30 cellular contexts compared by ENCODE assay signal in genomic region chr2:52144588-52144987, GRCh38.
A peak's percentile ranks its signal among the peaks of the same experiment; 100 is the strongest.
DNase-seq lines count a peak whose midpoint lies in the region; TF ChIP-seq lines count a peak whose summit lies in the region.
"Had no signal": no experiment of that assay in that cellular context is flagged by ENCODE, and none has a peak within 500 bp of the region (broad histone marks: within the 10 kb centered on the region; RNA-seq: fewer than 3 reads in every experiment).

No MANE protein-coding gene starts in this region.

- no peak overlapping the region for H3K18ac ChIP-seq in H9 (ENCODE audit: insufficient read length, low read depth, low read length)

- H3K36me3 ChIP-seq in OCI-LY7 (ENCODE audit: insufficient read depth, low read length) (no peaks in the 10 kb centered on the region), brain microvascular endothelial cell (replicated peaks) (no peaks in the 10 kb centered on the region)
- H3K36me3 ChIP-seq: adrenal gland, neutrophil, stomach, thyroid gland, vagina had no signal

- intact Hi-C loops in OCI-LY7 (cut with micrococcal nuclease; ENCODE audit: unreplicated experiment) = no loop called here

- H3K4me1 ChIP-seq in H9 (ENCODE audit: insufficient read depth, low read length) (no peaks in the 10 kb centered on the region), OCI-LY7 (ENCODE audit: insufficient read depth, low read length, poor library complexity, severe bottlenecking) (no peaks in the 10 kb centered on the region)
- H3K4me1 ChIP-seq: A549, adrenal gland, stomach, thyroid gland, vagina had no signal

- H3T11ph ChIP-seq in H9 (ENCODE audit: low read length) = no peak overlapping the region

- H2AK5ac ChIP-seq in H9 (ENCODE audit: insufficient read length, low read length) = no peak overlapping the region

- H2BK120ac ChIP-seq in H9 (ENCODE audit: low read depth, low read length, poor library complexity, severe bottlenecking) = no peak overlapping the region

- no peak overlapping the region for H3K4me3 Mint-ChIP-seq in H9
- H3K4me3 Mint-ChIP-seq: activated B cell treated with CpG ODN at 0.5 μM for 24 hours; activated T-cell treated with anti-CD3 and anti-CD28 coated beads, Interleukin-2, amount 50 U/mL, for 72 hours; brain; CD4-positive, CD25-positive, alpha-beta regulatory T cell; T-cell had no signal

- in situ Hi-C loops in brain microvascular endothelial cell (cut with HindIII; ENCODE audit: low pct_ligation_motif_present, low sequenced_read_pairs) = no loop called here

- no peak overlapping the region for H2BK15ac ChIP-seq in H9 (ENCODE audit: low read depth, low read length)

- H2AFZ ChIP-seq in H9 (ENCODE audit: low read length) = no peak overlapping the region
- H2AFZ ChIP-seq in OCI-LY7 (ENCODE audit: low read length) = no peak overlapping the region

- no peak overlapping the region for H4K8ac ChIP-seq in H9 (replicated peaks; ENCODE audit: insufficient read length, low read depth, low read length)

- H2BK5ac ChIP-seq in H9 (ENCODE audit: insufficient read length, low read length) = no peak overlapping the region

- POLR2A ChIA-PET in OCI-LY7 (lab: Charles Lee) = no interaction called here

- no peak overlapping the region for H3K56ac ChIP-seq in H9 (ENCODE audit: insufficient read length, low read depth, low read length)

- H4K5ac ChIP-seq in H9 (ENCODE audit: insufficient read length, low read depth, low read length) = no peak overlapping the region

- H3K9me3 ChIP-seq in H9 (ENCODE audit: control insufficient read depth, low read depth, low read length) (no peaks in the 10 kb centered on the region), OCI-LY7 (ENCODE audit: low read length) (no peaks in the 10 kb centered on the region)
- H3K9me3 ChIP-seq: adrenal gland, neutrophil, stomach, thyroid gland, vagina had no signal

- peak overlapping the region in 1 of 3 experiments; percentile 76; a peak in 2 of 7 replicates for H3K27ac Mint-ChIP-seq in H9
- H3K27ac Mint-ChIP-seq: activated B cell treated with CpG ODN at 0.5 μM for 24 hours; activated T-cell treated with anti-CD3 and anti-CD28 coated beads, Interleukin-2, amount 50 U/mL, for 72 hours; CD4-positive, CD25-positive, alpha-beta regulatory T cell; T-cell had no signal

- H2BK12ac ChIP-seq in H9 (ENCODE audit: insufficient read length, low read depth, low read length) = no peak overlapping the region

- no peaks in the 10 kb centered on the region for H3K9me3 Mint-ChIP-seq in H9
- H3K9me3 Mint-ChIP-seq: activated B cell treated with CpG ODN at 0.5 μM for 24 hours, brain had no signal

- no TSS peak for BruUV-seq in OCI-LY7 (replicated peaks; lab: Mats Ljungman, UMichigan)

- CTCF ChIA-PET in OCI-LY7 (lab: Charles Lee; ENCODE audit: unreplicated experiment) = no interaction called here

- no peak overlapping the region for H3K4me2 ChIP-seq in H9 (ENCODE audit: insufficient read depth, insufficient read length, low read length)
- no peak overlapping the region for H3K4me2 ChIP-seq in OCI-LY7 (ENCODE audit: low read length)
- H3K4me2 ChIP-seq: A549 had no signal

- no peaks in the 10 kb centered on the region for H3K27me3 Mint-ChIP-seq in H9 (ENCODE audit: low read depth)
- H3K27me3 Mint-ChIP-seq: activated B cell treated with CpG ODN at 0.5 μM for 24 hours; brain; CD4-positive, CD25-positive, alpha-beta regulatory T cell; T-cell had no signal

- H3K4ac ChIP-seq in H9 (ENCODE audit: low read depth, low read length) = no peak overlapping the region

- no peak overlapping the region for H2BK20ac ChIP-seq in H9 (ENCODE audit: low read depth, low read length, poor library complexity, severe bottlenecking)

- H3K9ac ChIP-seq in H9 (ENCODE audit: extremely low read depth, insufficient read length, low read length) = no peak overlapping the region

- H3K14ac ChIP-seq in H9 (ENCODE audit: insufficient read depth, low read length) = no peak overlapping the region

- DNase-seq in H9 (no peak), OCI-LY7 (ENCODE audit: low spot score) (no peak), brain microvascular endothelial cell (no peak), iris pigment epithelial cell (ENCODE audit: low read depth) (peak; percentile 37), NCI-H1417 (lab: John Stamatoyannopoulos, UW) (no peak), SHP77 (lab: John Stamatoyannopoulos, UW) (no peak), NCI-H2227 (lab: John Stamatoyannopoulos, UW; ENCODE audit: unreplicated experiment) (no peak)
- DNase-seq in stimulated activated naive CD4-positive, alpha-beta T cell (lab: John Stamatoyannopoulos, UW) = no peak
- DNase-seq: activated B cell treated with CpG ODN at 0.5 μM for 24 hours; activated naive CD4-positive, alpha-beta T cell; activated T-cell treated with anti-CD3 and anti-CD28 coated beads, Interleukin-2, amount 50 U/mL, for 72 hours; adrenal gland; Calu3; CD4-positive, CD25-positive, alpha-beta regulatory T cell; DND-41; foreskin fibroblast; kidney; left ventricle myocardium superior; NCI-H2029; NCI-H524 treated with DMSO at 0.1 percent for 48 hours; NK-92 treated with Interleukin-12 subunit alpha and Interleukin-12 subunit beta, amount 100 ng/mL, for 24 hours; stimulated activated CD4-positive, alpha-beta T cell treated with anti-CD3 and anti-CD28 coated beads, Interleukin-2, amount 100 ng/mL, for 48 hours; stomach; T-cell; thyroid gland had no signal

- H3K23me2 ChIP-seq in H9 (ENCODE audit: insufficient read length, low read depth, low read length, poor library complexity, severe bottlenecking) = no peaks in the 10 kb centered on the region

- H3K79me1 ChIP-seq in H9 (ENCODE audit: insufficient read depth, low read depth, low read length, poor library complexity, severe bottlenecking) = no peaks in the 10 kb centered on the region

- H3K79me2 ChIP-seq in H9 (ENCODE audit: insufficient read depth, low read length) (no peaks in the 10 kb centered on the region), OCI-LY7 (ENCODE audit: insufficient read depth, low read depth, low read length) (no peaks in the 10 kb centered on the region)

- H3K4me1 Mint-ChIP-seq in H9 = peaks cover 2 to 8% of the 10 kb centered on the region in 2 experiments; a peak in 3 of 4 replicates
- H3K4me1 Mint-ChIP-seq: activated B cell treated with CpG ODN at 0.5 μM for 24 hours; CD4-positive, CD25-positive, alpha-beta regulatory T cell; T-cell had no signal

- WGBS in H9 (ENCODE audit: extremely low coverage, insufficient read length, low lambda C conversion rate) = no CpG with 5 or more reads among the region's 4 CpGs

- H4K91ac ChIP-seq in H9 (ENCODE audit: insufficient read length, low read depth, low read length) = no peak overlapping the region

- no peak overlapping the region for H3K27ac ChIP-seq in H9 (ENCODE audit: insufficient read length, low read depth, low read length)
- no peak overlapping the region for H3K27ac ChIP-seq in OCI-LY7 (ENCODE audit: low read depth, low read length, poor library complexity, severe bottlenecking)
- H3K27ac ChIP-seq in brain microvascular endothelial cell = no peak overlapping the region
- H3K27ac ChIP-seq: A549, adrenal gland, epithelial cell of prostate, neutrophil, stomach, thyroid gland, vagina had no signal

- H3K4me3 ChIP-seq in OCI-LY7 (ENCODE audit: low read depth, low read length, poor library complexity, severe bottlenecking) = no peak overlapping the region
- H3K4me3 ChIP-seq in brain microvascular endothelial cell (ENCODE audit: low read depth, low read length) = no peak overlapping the region
- H3K4me3 ChIP-seq: A549, adrenal gland, stomach, thyroid gland, vagina had no signal

- H4K20me1 ChIP-seq in H9 (ENCODE audit: control insufficient read depth, insufficient read depth, insufficient read length) (no peaks in the 10 kb centered on the region), OCI-LY7 (ENCODE audit: insufficient read depth, low read length) (no peaks in the 10 kb centered on the region)

- no peaks in the 10 kb centered on the region for H3K36me3 Mint-ChIP-seq in H9 (ENCODE audit: insufficient read depth in 1 of 3, low read depth in 3 of 3)
- H3K36me3 Mint-ChIP-seq: brain; CD4-positive, CD25-positive, alpha-beta regulatory T cell; T-cell had no signal

- H3K27me3 ChIP-seq in H9 (ENCODE audit: insufficient read depth, low read length) (no peaks in the 10 kb centered on the region), brain microvascular endothelial cell (replicated peaks) (no peaks in the 10 kb centered on the region)
- H3K27me3 ChIP-seq: adrenal gland, neutrophil, stomach, thyroid gland, vagina had no signal

- H3K9me2 ChIP-seq in OCI-LY7 (ENCODE audit: insufficient read depth, low read length) = no peaks in the 10 kb centered on the region

- H3K23ac ChIP-seq in H9 (ENCODE audit: insufficient read length, low read depth, low read length) = no peak overlapping the region

- peak; percentile 37; the same call in 2 of the 3 replicates for TF ChIP-seq CTCF in H9 (conservative IDR thresholded peaks at IDR 0.05)
- peak; percentile 34 for TF ChIP-seq CTCF in OCI-LY7 (conservative IDR thresholded peaks at IDR 0.05; ENCODE audit: low read length)
- TF ChIP-seq CTCF in brain microvascular endothelial cell (IDR thresholded peaks at IDR 0.05; ENCODE audit: low read depth, low read length, missing control alignments) = peak; percentile 28
